In the genomic region with DNA sequence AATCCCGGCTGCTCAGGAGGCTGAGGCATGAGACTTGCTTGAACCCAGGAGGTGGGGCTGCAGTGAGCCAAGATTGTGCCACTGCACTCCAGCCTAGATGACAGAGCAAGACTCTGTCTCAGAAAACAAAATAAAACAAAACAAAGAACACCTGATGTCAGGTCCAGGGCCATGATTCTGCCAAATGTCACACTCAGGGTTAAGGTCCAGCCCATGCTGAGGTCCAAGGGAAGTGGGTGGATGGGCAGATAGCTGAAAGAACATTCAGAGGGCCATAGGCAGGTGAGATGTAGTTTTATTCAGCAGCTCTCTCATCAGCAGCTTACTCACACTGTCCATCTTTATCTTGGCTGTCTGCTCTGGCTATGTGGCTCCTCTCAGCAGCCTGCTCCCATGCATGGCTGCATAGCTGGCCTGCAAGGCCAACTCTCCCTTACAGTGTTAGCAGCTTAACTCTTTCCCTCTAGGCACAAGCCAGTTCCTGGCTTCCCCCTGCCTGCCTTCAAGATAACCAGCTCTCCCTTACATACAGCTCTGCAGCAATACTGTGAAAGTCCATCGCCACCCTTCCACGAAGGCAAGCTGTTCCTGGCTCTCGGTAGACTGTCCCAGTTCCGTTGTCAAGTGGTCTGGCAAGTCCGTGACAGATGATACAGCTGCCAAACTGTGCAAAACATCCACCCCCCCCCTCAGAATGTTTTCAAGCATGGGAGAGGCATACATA, we compare ENCODE assay signal across 13 cellular contexts.
"Had no signal": no experiment of that assay in that cellular context is flagged by ENCODE, and none has a peak within 500 bp of the region (broad histone marks: within the 10 kb centered on the region; RNA-seq: fewer than 3 reads in every experiment).

No MANE protein-coding gene starts in this region.

- H3K4me3 ChIP-seq: breast epithelium, dorsolateral prefrontal cortex, lower lobe of right lung had no signal

- H3K9me3 Mint-ChIP-seq: activated T-cell treated with anti-CD3 and anti-CD28 coated beads, Interleukin-2, amount 50 U/mL, for 24 hours; mesothelial cell of epicardium had no signal

- H3K9me3 ChIP-seq: breast epithelium, lower lobe of right lung, neutrophil had no signal

- H3K4me3 Mint-ChIP-seq: activated CD8-positive, alpha-beta memory T cell treated with anti-CD3 and anti-CD28 coated beads, Interleukin-2, amount 10 ng/mL, durations not matched to agents 7 days and 5 days; activated naive CD8-positive, alpha-beta T cell; activated T-cell treated with anti-CD3 and anti-CD28 coated beads, Interleukin-2, amount 50 U/mL, for 24 hours; mesothelial cell of epicardium had no signal

- H3K27me3 ChIP-seq: breast epithelium, neutrophil had no signal

- H3K27ac ChIP-seq: breast epithelium, dorsolateral prefrontal cortex, lower lobe of right lung, neutrophil had no signal

- H3K27ac Mint-ChIP-seq: activated CD8-positive, alpha-beta memory T cell treated with anti-CD3 and anti-CD28 coated beads, Interleukin-2, amount 10 ng/mL, durations not matched to agents 7 days and 5 days; activated naive CD8-positive, alpha-beta T cell; activated T-cell treated with anti-CD3 and anti-CD28 coated beads, Interleukin-2, amount 50 U/mL, for 24 hours; mesothelial cell of epicardium had no signal

- ATAC-seq: activated CD8-positive, alpha-beta memory T cell treated with anti-CD3 and anti-CD28 coated beads, Interleukin-2, amount 10 ng/mL, durations not matched to agents 7 days and 5 days had no signal

- H3K36me3 Mint-ChIP-seq: activated CD8-positive, alpha-beta memory T cell treated with anti-CD3 and anti-CD28 coated beads, Interleukin-2, amount 10 ng/mL, durations not matched to agents 7 days and 5 days; activated naive CD8-positive, alpha-beta T cell; mesothelial cell of epicardium had no signal

- H3K4me1 ChIP-seq: breast epithelium, lower lobe of right lung had no signal

- DNase-seq: activated CD8-positive, alpha-beta memory T cell treated with anti-CD3 and anti-CD28 coated beads, Interleukin-2, amount 10 ng/mL, durations not matched to agents 7 days and 5 days; activated gamma-delta T cell; activated T-cell treated with anti-CD3 and anti-CD28 coated beads, Interleukin-2, amount 50 U/mL, for 24 hours; dorsolateral prefrontal cortex; lower lobe of right lung; retina; small intestine; substantia nigra; trophoblast cell had no signal

- H3K36me3 ChIP-seq: breast epithelium, lower lobe of right lung, neutrophil had no signal

- FAIRE-seq: small intestine had no signal
